17 cellular contexts compared by ENCODE assay signal in genomic region chr1:61490924-61491323, GRCh38.
"Had no signal": no experiment of that assay in that cellular context is flagged by ENCODE, and none has a peak within 500 bp of the region (broad histone marks: within the 10 kb centered on the region; RNA-seq: fewer than 3 reads in every experiment).

No MANE protein-coding gene starts in this region.

- DNase-seq: activated CD4-positive, alpha-beta T cell treated with anti-CD3 and anti-CD28 coated beads, Interleukin-2, amount 10 ng/mL, durations not matched to agents 24 days and 14 days; activated naive CD8-positive, alpha-beta T cell treated with anti-CD3 and anti-CD28 coated beads for 36 hours; amygdala; foreskin keratinocyte; naive thymus-derived CD4-positive, alpha-beta T cell; stimulated activated CD4-positive, alpha-beta T cell treated with anti-CD3 and anti-CD28 coated beads, Interleukin-4, amount 100 ng/mL, for 24 hours; stimulated activated naive CD4-positive, alpha-beta T cell; T-helper 2 cell had no signal

- H3K27me3 Mint-ChIP-seq: activated naive CD8-positive, alpha-beta T cell treated with anti-CD3 and anti-CD28 coated beads for 36 hours; brain; central memory CD8-positive, alpha-beta T cell had no signal

- H3K36me3 Mint-ChIP-seq: activated naive CD8-positive, alpha-beta T cell treated with anti-CD3 and anti-CD28 coated beads for 36 hours; brain; naive thymus-derived CD4-positive, alpha-beta T cell; type B pancreatic cell; WTC11 had no signal

- H3K4me3 Mint-ChIP-seq: activated CD4-positive, alpha-beta T cell treated with anti-CD3 and anti-CD28 coated beads, Interleukin-2, amount 10 ng/mL, durations not matched to agents 24 days and 14 days; activated naive CD8-positive, alpha-beta T cell treated with anti-CD3 and anti-CD28 coated beads for 36 hours; brain; central memory CD8-positive, alpha-beta T cell; naive thymus-derived CD4-positive, alpha-beta T cell; type B pancreatic cell; WTC11 had no signal

- H3K79me2 ChIP-seq: parathyroid adenoma had no signal

- H3K9ac ChIP-seq: parathyroid adenoma had no signal

- H3K27me3 ChIP-seq: foreskin keratinocyte had no signal

- ATAC-seq: esophagus mucosa; foreskin keratinocyte; naive thymus-derived CD4-positive, alpha-beta T cell; WTC11 had no signal

- H3K9me3 Mint-ChIP-seq: activated CD4-positive, alpha-beta T cell treated with anti-CD3 and anti-CD28 coated beads, Interleukin-2, amount 10 ng/mL, durations not matched to agents 24 days and 14 days; activated naive CD8-positive, alpha-beta T cell treated with anti-CD3 and anti-CD28 coated beads for 36 hours; brain; central memory CD8-positive, alpha-beta T cell; naive thymus-derived CD4-positive, alpha-beta T cell; WTC11 had no signal

- H3K4me3 ChIP-seq: coronary artery, lung, skin epidermis had no signal

- H3K27ac Mint-ChIP-seq: activated CD4-positive, alpha-beta T cell treated with anti-CD3 and anti-CD28 coated beads, Interleukin-2, amount 10 ng/mL, durations not matched to agents 24 days and 14 days; activated naive CD8-positive, alpha-beta T cell treated with anti-CD3 and anti-CD28 coated beads for 36 hours; brain; naive thymus-derived CD4-positive, alpha-beta T cell; type B pancreatic cell; WTC11 had no signal

- H3K4me1 ChIP-seq: parathyroid adenoma had no signal

- H3K27ac ChIP-seq: foreskin keratinocyte, parathyroid adenoma, skin epidermis had no signal

- H3K4me1 Mint-ChIP-seq: activated CD4-positive, alpha-beta T cell treated with anti-CD3 and anti-CD28 coated beads, Interleukin-2, amount 10 ng/mL, durations not matched to agents 24 days and 14 days; activated naive CD8-positive, alpha-beta T cell treated with anti-CD3 and anti-CD28 coated beads for 36 hours; brain; central memory CD8-positive, alpha-beta T cell; naive thymus-derived CD4-positive, alpha-beta T cell; WTC11 had no signal
